ENCODE assay signal across 1 cellular context in genomic region chr20:41086402-41087324, GRCh38.
A peak's percentile ranks its signal among the peaks of the same experiment; 100 is the strongest.
TF ChIP-seq lines count a peak whose summit lies in the region.

No MANE protein-coding gene starts in this region.

TF ChIP-seq in K562, 482 proteins besides CTCF, POLR2A, EP300 and RAD21 (continued from another document and continues in another):
- TF ChIP-seq ZBTB5 (IDR thresholded peaks at IDR 0.05) (no peak), NFE2L1 (tag; IDR thresholded peaks at IDR 0.05; ENCODE audit: borderline replicate concordance, low read depth) (no peak), LEF1 (IDR thresholded peaks at IDR 0.05) (peak; percentile 32; the same call in 1 of the 2 replicates), THRAP3 (IDR thresholded peaks at IDR 0.05; ENCODE audit: borderline replicate concordance) (no peak), CBX5 (IDR thresholded peaks at IDR 0.05; ENCODE audit: borderline replicate concordance, low read depth) (no peak), NUFIP1 (IDR thresholded peaks at IDR 0.05; ENCODE audit: partially characterized antibody) (no peak), CTCFL (IDR thresholded peaks at IDR 0.05; ENCODE audit: borderline replicate concordance, insufficient read depth, low read depth, low read length, poor library complexity, severe bottlenecking) (no peak), SMAD4 (CRISPR knock-in tag; conservative IDR thresholded peaks at IDR 0.05) (peak; percentile 75), RUNX1 (IDR thresholded peaks at IDR 0.05; ENCODE audit: low read depth) (no peak), ADNP (tag; IDR thresholded peaks at IDR 0.05) (peak; percentile 13; the same call in 1 of the 2 replicates), TCF7 (IDR thresholded peaks at IDR 0.05; ENCODE audit: borderline replicate concordance) (no peak), CBX2 (IDR thresholded peaks at IDR 0.05; ENCODE audit: insufficient read depth, low read length, poor library complexity, severe bottlenecking) (no peak), TCF3 (CRISPR knock-in tag; IDR thresholded peaks at IDR 0.05) (peak; percentile 89), ZFP30 (CRISPR knock-in tag; IDR thresholded peaks at IDR 0.05; ENCODE audit: borderline replicate concordance) (no peak), UBTF (IDR thresholded peaks at IDR 0.05; ENCODE audit: borderline replicate concordance in 1 of 2, low read depth in 2 of 2, low read length in 2 of 2) (no peak), ZNF655 (CRISPR knock-in tag; IDR thresholded peaks at IDR 0.05) (no peak), ZNF395 (CRISPR knock-in tag; IDR thresholded peaks at IDR 0.05) (peak; percentile 57; the same call in 1 of the 2 replicates), STAG1 (CRISPR knock-in tag; IDR thresholded peaks at IDR 0.05; ENCODE audit: borderline replicate concordance) (no peak), SP2 (IDR thresholded peaks at IDR 0.05; ENCODE audit: extremely low read depth, low read depth, low read length, poor library complexity, severe bottlenecking) (no peak), ZNF212 (CRISPR knock-in tag; IDR thresholded peaks at IDR 0.05) (no peak), RBM39 (optimal IDR thresholded peaks at IDR 0.05; ENCODE audit: low read depth, low read length) (no peak), SETDB1 (IDR thresholded peaks at IDR 0.05; ENCODE audit: low read length) (no peak), POLR2H (tag; IDR thresholded peaks at IDR 0.05; ENCODE audit: low read depth) (no peak), TOE1 (IDR thresholded peaks at IDR 0.05; ENCODE audit: borderline replicate concordance) (no peak), TOE1 (CRISPR knock-in tag; IDR thresholded peaks at IDR 0.05; ENCODE audit: borderline replicate concordance, low read depth) (no peak), CBX8 (IDR thresholded peaks at IDR 0.05; ENCODE audit: borderline replicate concordance, extremely low read depth, low read depth, low read length, poor library complexity, severe bottlenecking) (no peak), SIN3A (IDR thresholded peaks at IDR 0.05; ENCODE audit: borderline replicate concordance in 2 of 2, control insufficient read depth in 1 of 2, low read depth in 2 of 2, low read length in 2 of 2) (no peak), ZNF780A (CRISPR knock-in tag; IDR thresholded peaks at IDR 0.05) (no peak), WHSC1 (IDR thresholded peaks at IDR 0.05; ENCODE audit: low read length) (no peak), ZNF512 (tag; IDR thresholded peaks at IDR 0.05) (no peak), SREBF2 (CRISPR knock-in tag; IDR thresholded peaks at IDR 0.05) (no peak), ATF4 (CRISPR knock-in tag; IDR thresholded peaks at IDR 0.05) (no peak), ZSCAN32 (CRISPR knock-in tag; IDR thresholded peaks at IDR 0.05) (no peak), ZNF717 (CRISPR knock-in tag; IDR thresholded peaks at IDR 0.05) (no peak), HDAC2 (IDR thresholded peaks at IDR 0.05) (0 out of 2 replicates have a peak, but pooled peaks have one; percentile 49), PPARD (CRISPR knock-in tag; IDR thresholded peaks at IDR 0.05) (no peak), ZNF407 (IDR thresholded peaks at IDR 0.05; ENCODE audit: low read depth) (no peak), CAMTA2 (CRISPR knock-in tag; conservative IDR thresholded peaks at IDR 0.05) (no peak), NFYB (IDR thresholded peaks at IDR 0.05; ENCODE audit: extremely low read depth, insufficient read length) (no peak), ZNF263 (CRISPR knock-in tag; IDR thresholded peaks at IDR 0.05; ENCODE audit: borderline replicate concordance) (no peak)
